In genomic region chr19:48644839-48645651, GRCh38 we compare ENCODE assay signal across 8 cellular contexts. TPM values are rescaled to one million over a fixed set of nuclear protein-coding genes. Genes with fewer than 3 reads are reported as not detected.
DNase-seq lines count a peak whose midpoint lies in the region; ATAC-seq and TF ChIP-seq lines count a peak whose summit lies in the region.

No MANE protein-coding gene starts in this region.

- peak overlapping the region; percentile 78 to 98 (median 92) for H3K4me3 Mint-ChIP-seq in CD4-positive, CD25-positive, alpha-beta regulatory T cell
- peak overlapping the region; percentile 85 for H3K4me3 Mint-ChIP-seq in activated CD8-positive, alpha-beta T cell treated with anti-CD3 and anti-CD28 coated beads for 36 hours

- peak overlapping the region; percentile 88 for H3K4me3 ChIP-seq in CD4-positive, CD25-positive, alpha-beta regulatory T cell (ENCODE audit: low read depth, low read length)

- H3K9me3 ChIP-seq in CD4-positive, CD25-positive, alpha-beta regulatory T cell (ENCODE audit: control insufficient read depth in 2 of 2, low read length in 2 of 2), result no peaks in the 10 kb centered on the region

- CTCF ChIA-PET in activated CD8-positive, alpha-beta T cell treated with anti-CD3 and anti-CD28 coated beads for 36 hours (lab: Charles Lee), result interaction anchor here (0.6 to 1.9 kb wide), 18 partner anchors 8 to 348 kb away, joined by 3 to 17 read pairs (median 5); partner anchors contain the start of genes DBP, GYS1, HSD17B14 and RPL18

- peaks cover 37% of the 10 kb centered on the region for H3K4me1 ChIP-seq in CD4-positive, CD25-positive, alpha-beta regulatory T cell (ENCODE audit: control insufficient read depth, insufficient read depth, low read length, poor library complexity, severe bottlenecking)

- no peak for TF ChIP-seq CTCF in activated CD8-positive, alpha-beta T cell treated with anti-CD3 and anti-CD28 coated beads for 36 hours (IDR thresholded peaks at IDR 0.05)

- H3K36me3 ChIP-seq in CD4-positive, CD25-positive, alpha-beta regulatory T cell (ENCODE audit: control insufficient read depth, insufficient read depth, low read length), result no peaks in the 10 kb centered on the region

- peaks cover 12 to 67% (median 29%) of the 10 kb centered on the region in 4 donors for H3K4me1 Mint-ChIP-seq in CD4-positive, CD25-positive, alpha-beta regulatory T cell
- H3K4me1 Mint-ChIP-seq in activated CD8-positive, alpha-beta T cell treated with anti-CD3 and anti-CD28 coated beads for 36 hours (ENCODE audit: low read depth), result peaks cover 37% of the 10 kb centered on the region

- no peaks in the 10 kb centered on the region for H3K27me3 Mint-ChIP-seq in CD4-positive, CD25-positive, alpha-beta regulatory T cell
- H3K27me3 Mint-ChIP-seq in activated CD8-positive, alpha-beta T cell treated with anti-CD3 and anti-CD28 coated beads for 36 hours, result no peaks in the 10 kb centered on the region

- H3K9me3 Mint-ChIP-seq in CD4-positive, CD25-positive, alpha-beta regulatory T cell, result peaks cover 0 to 2% (median 0%) of the 10 kb centered on the region in 7 donors
- H3K9me3 Mint-ChIP-seq in activated CD8-positive, alpha-beta T cell treated with anti-CD3 and anti-CD28 coated beads for 36 hours, result no peaks in the 10 kb centered on the region

- no peaks in the 10 kb centered on the region for H3K27me3 ChIP-seq in CD4-positive, CD25-positive, alpha-beta regulatory T cell (ENCODE audit: control insufficient read depth, insufficient read depth, low read length)

- ATAC-seq in CD4-positive, CD25-positive, alpha-beta regulatory T cell (ENCODE audit: low read depth in 2 of 2), result peak; percentile 70 to 72
- ATAC-seq in HG02870 (IDR thresholded peaks at IDR 0.05; ENCODE audit: unreplicated experiment), result peak; percentile 45
- ATAC-seq in activated CD8-positive, alpha-beta T cell treated with anti-CD3 and anti-CD28 coated beads for 36 hours, result peak; percentile 69
- no peak for ATAC-seq in HG02623 (IDR thresholded peaks at IDR 0.05; ENCODE audit: unreplicated experiment)

- POLR2A ChIA-PET in activated CD8-positive, alpha-beta T cell treated with anti-CD3 and anti-CD28 coated beads for 36 hours (lab: Charles Lee), result interaction anchor here (0.6 to 2.3 kb wide), 9 partner anchors 8 to 350 kb away, joined by 3 to 16 read pairs (median 4); partner anchors contain the start of genes DBP, PPP1R15A, RPL18 and SPHK2

- H3K36me3 Mint-ChIP-seq in CD4-positive, CD25-positive, alpha-beta regulatory T cell, result no peaks in the 10 kb centered on the region
- H3K36me3 Mint-ChIP-seq in activated CD8-positive, alpha-beta T cell treated with anti-CD3 and anti-CD28 coated beads for 36 hours (ENCODE audit: low read depth), result no peaks in the 10 kb centered on the region

- H3K27ac Mint-ChIP-seq in CD4-positive, CD25-positive, alpha-beta regulatory T cell, result peak overlapping the region; percentile 96 to 99 (median 98)
- peak overlapping the region; percentile 90 for H3K27ac Mint-ChIP-seq in activated CD8-positive, alpha-beta T cell treated with anti-CD3 and anti-CD28 coated beads for 36 hours

- intact Hi-C loops in activated CD8-positive, alpha-beta T cell treated with anti-CD3 and anti-CD28 coated beads for 36 hours (cut with micrococcal nuclease), result loop anchor here (10.0 kb wide), 1 partner anchor 100 kb away; the partner anchor contains the start of genes IZUMO1 and RASIP1

- DNase-seq in CD4-positive, CD25-positive, alpha-beta regulatory T cell, result peak; percentile 68 to 88 (median 81)
- DNase-seq in NCI-H748 treated with DMSO at 0.1 percent for 48 hours (lab: John Stamatoyannopoulos, UW) (peak; percentile 74), medulla oblongata (ENCODE audit: extremely low spot score) (peak; percentile 89)
- DNase-seq in activated CD8-positive, alpha-beta T cell treated with anti-CD3 and anti-CD28 coated beads for 36 hours, result peak; percentile 91
- peak; percentile 75 for DNase-seq in effector CD4-positive, alpha-beta T cell
- peak in 2 of 3 experiments; percentile 39 to 57 for DNase-seq in stimulated activated CD4-positive, alpha-beta T cell treated with anti-CD3 and anti-CD28 coated beads, TNF-alpha, amount 100 ng/mL, for 4 hours (ENCODE audit: low read depth in 3 of 3)

- peak overlapping the region; percentile 92 for H3K27ac ChIP-seq in CD4-positive, CD25-positive, alpha-beta regulatory T cell (ENCODE audit: insufficient read depth, low read length, poor library complexity, severe bottlenecking)

RNA-seq across cellular contexts. Expression of gene CA11, which starts 0.9 kb away (rescaled TPM):
- 10.4 TPM for total RNA-seq in CD4-positive, CD25-positive, alpha-beta regulatory T cell
- 1 to 10 TPM; 4.1 to 6.3 (median 5.2) TPM for polyA plus RNA-seq in CD4-positive, CD25-positive, alpha-beta regulatory T cell
- total RNA-seq in activated CD8-positive, alpha-beta T cell treated with anti-CD3 and anti-CD28 coated beads for 36 hours, result 10 to 100 TPM; 11.1 to 13.0 TPM

RNA-seq across cellular contexts. Expression of gene DBP, which starts 7.9 kb away (rescaled TPM):
- 37.7 TPM for total RNA-seq in CD4-positive, CD25-positive, alpha-beta regulatory T cell
- 10 to 100 TPM; 71.2 to 96.6 (median 85.8) TPM for polyA plus RNA-seq in CD4-positive, CD25-positive, alpha-beta regulatory T cell
- total RNA-seq in activated CD8-positive, alpha-beta T cell treated with anti-CD3 and anti-CD28 coated beads for 36 hours, result 10 to 100 TPM; 10.8 to 13.1 TPM

RNA-seq across cellular contexts. Expression of gene SPHK2, which starts 25.7 kb away (rescaled TPM):
- 13.0 TPM for total RNA-seq in CD4-positive, CD25-positive, alpha-beta regulatory T cell
- 1 to 10 TPM; 4.8 to 8.4 (median 7.5) TPM for polyA plus RNA-seq in CD4-positive, CD25-positive, alpha-beta regulatory T cell
- total RNA-seq in activated CD8-positive, alpha-beta T cell treated with anti-CD3 and anti-CD28 coated beads for 36 hours, result 10 to 100 TPM; 22.3 to 22.9 TPM

RNA-seq across cellular contexts. Expression of gene RPL18, which starts 26.1 kb away (rescaled TPM):
- 1,690 TPM for total RNA-seq in CD4-positive, CD25-positive, alpha-beta regulatory T cell
- 1,000 to 10,000 TPM; 1,618 to 2,428 (median 2,131) TPM for polyA plus RNA-seq in CD4-positive, CD25-positive, alpha-beta regulatory T cell
- total RNA-seq in activated CD8-positive, alpha-beta T cell treated with anti-CD3 and anti-CD28 coated beads for 36 hours, result 1,000 to 10,000 TPM; 2,304 to 2,324 TPM

RNA-seq across cellular contexts. Expression of gene NTN5, which starts 27.8 kb away (rescaled TPM):
- total RNA-seq in CD4-positive, CD25-positive, alpha-beta regulatory T cell, result 2.3 TPM
- under 1 TPM in 2 of 4 donors, not detected in 2; 0.21 to 0.30 TPM for polyA plus RNA-seq in CD4-positive, CD25-positive, alpha-beta regulatory T cell
- total RNA-seq in activated CD8-positive, alpha-beta T cell treated with anti-CD3 and anti-CD28 coated beads for 36 hours, result under 1 TPM; 0.16 to 0.83 TPM
